Comparison of ENCODE assay signal across 8 cellular contexts in the genomic region with DNA sequence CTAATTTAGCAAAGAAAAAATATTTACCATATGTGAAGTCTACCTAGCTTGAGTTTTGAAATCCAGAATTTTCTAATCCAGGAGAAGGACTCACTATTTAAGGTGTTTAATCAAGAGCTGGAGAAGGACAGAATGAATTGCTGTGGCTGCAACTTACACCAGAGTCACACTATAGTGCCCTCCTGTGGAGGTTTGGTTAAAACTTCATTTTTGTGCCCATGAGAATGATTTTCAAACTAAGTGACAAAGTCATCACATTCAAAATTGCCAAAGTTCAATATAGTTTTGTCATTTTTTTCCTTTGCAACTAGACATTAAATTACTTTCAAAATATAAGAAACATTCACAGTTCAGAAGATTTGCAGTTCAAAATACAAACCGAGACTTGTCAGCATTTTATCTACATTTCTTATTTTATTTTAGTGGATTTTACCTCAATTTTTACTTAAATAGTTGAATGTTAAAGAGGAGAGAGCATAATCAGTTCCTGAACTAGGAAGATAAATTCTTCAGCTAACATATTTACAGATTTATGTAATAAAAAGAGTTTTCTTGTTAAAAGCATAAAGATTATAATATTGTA.
DNase-seq lines count a peak whose midpoint lies in the region; ATAC-seq and TF ChIP-seq lines count a peak whose summit lies in the region.

No MANE protein-coding gene starts in this region.

- no peaks in the 10 kb centered on the region for H3K36me3 Mint-ChIP-seq in activated T-helper 17 cell treated with anti-CD3 and anti-CD28 coated beads, Interleukin-2, amount 50 U/mL, for 72 hours (ENCODE audit: low read depth)

- DNase-seq in COLO829 (ENCODE audit: low spot score) (peak; percentile 13), NCI-H69 (lab: John Stamatoyannopoulos, UW) (peak; percentile 79), cardiac fibroblast (ENCODE audit: low read depth in 2 of 2) (peak; percentile 75 to 78), lung (ENCODE audit: low spot score) (no peak), cerebellar nuclear complex (lab: John Stamatoyannopoulos, UW) (no peak)

- H3K27ac Mint-ChIP-seq in activated T-helper 17 cell treated with anti-CD3 and anti-CD28 coated beads, Interleukin-2, amount 50 U/mL, for 72 hours = no peak overlapping the region

- 92 to 96% methylated on average over 1 of the region's 1 CpG for WGBS in lung, 2 donors

- H3K27me3 ChIP-seq in lung (ENCODE audit: control insufficient read depth, insufficient read depth) = no peaks in the 10 kb centered on the region

- TF ChIP-seq CTCF in cardiac fibroblast (IDR thresholded peaks at IDR 0.05; ENCODE audit: low read depth, low read length) = peak; percentile 64
- peak; percentile 21 for TF ChIP-seq CTCF in lung (IDR thresholded peaks at IDR 0.05; ENCODE audit: control extremely low read depth, extremely low read depth)

- H3K9me3 ChIP-seq in lung (ENCODE audit: control insufficient read depth in 2 of 2, insufficient read depth in 1 of 2, low read length in 1 of 2) = peaks cover 0 to 4% of the 10 kb centered on the region in 2 donors

- no peak overlapping the region for H3K27ac ChIP-seq in lung (ENCODE audit: low read depth in 1 of 2, low read length in 1 of 2)

- no peaks in the 10 kb centered on the region for H3K4me1 ChIP-seq in lung (ENCODE audit: control insufficient read depth in 2 of 2, insufficient read depth in 2 of 2, low read length in 2 of 2)

- no peaks in the 10 kb centered on the region for H3K4me1 Mint-ChIP-seq in activated T-helper 17 cell treated with anti-CD3 and anti-CD28 coated beads, Interleukin-2, amount 50 U/mL, for 72 hours

- H3K4me3 Mint-ChIP-seq in activated T-helper 17 cell treated with anti-CD3 and anti-CD28 coated beads, Interleukin-2, amount 50 U/mL, for 72 hours = no peak overlapping the region

- ATAC-seq in GM18867 (IDR thresholded peaks at IDR 0.05; ENCODE audit: unreplicated experiment) = peak; percentile 56
- no peak for ATAC-seq in lung (ENCODE audit: insufficient read depth, low FRiP score)
- ATAC-seq in activated T-helper 17 cell treated with anti-CD3 and anti-CD28 coated beads, Interleukin-2, amount 50 U/mL, for 72 hours (replicated peaks) = no peak
- no peak for ATAC-seq in HG02642 (IDR thresholded peaks at IDR 0.05; ENCODE audit: poor library complexity, unreplicated experiment)

- H3K9me3 Mint-ChIP-seq in activated T-helper 17 cell treated with anti-CD3 and anti-CD28 coated beads, Interleukin-2, amount 50 U/mL, for 72 hours = no peaks in the 10 kb centered on the region

- H3K36me3 ChIP-seq in lung (ENCODE audit: control insufficient read depth in 2 of 2, insufficient read depth in 2 of 2, low read length in 2 of 2) = no peaks in the 10 kb centered on the region

- no peak overlapping the region for H3K4me3 ChIP-seq in cardiac fibroblast (replicated peaks in 1 of 2; ENCODE audit: low read depth in 2 of 2, low read length in 2 of 2)
- no peak overlapping the region for H3K4me3 ChIP-seq in lung

- H3K27me3 Mint-ChIP-seq in activated T-helper 17 cell treated with anti-CD3 and anti-CD28 coated beads, Interleukin-2, amount 50 U/mL, for 72 hours = peaks cover 40% of the 10 kb centered on the region

Comparison
In these comparisons a context has a peak if more than half of its experiments do, and no peak if none do; other contexts are left out.
1. DNase-seq: peak in COLO829 (single experiment), NCI-H69 (single experiment) and cardiac fibroblast (2 of 2); none in lung (single experiment) and cerebellar nuclear complex (0 of 2).